8 cellular contexts compared by ENCODE assay signal in genomic region chr19:10193666-10194499, GRCh38. TPM values are rescaled to one million over a fixed set of nuclear protein-coding genes. Genes with fewer than 3 reads are reported as not detected.
DNase-seq lines count a peak whose midpoint lies in the region; ATAC-seq and TF ChIP-seq lines count a peak whose summit lies in the region.

No MANE protein-coding gene starts in this region.

- H3K36me3 Mint-ChIP-seq in Calu3 (ENCODE audit: insufficient read depth, unreplicated experiment) = peaks cover 21% of the 10 kb centered on the region
- H3K36me3 Mint-ChIP-seq in activated CD8-positive, alpha-beta T cell treated with anti-CD3 and anti-CD28 coated beads, Interleukin-2, amount 10 ng/mL, durations not matched to agents 7 days and 5 days (ENCODE audit: low read depth) = peaks cover 38% of the 10 kb centered on the region

- H3K36me3 ChIP-seq in HUES64 (ENCODE audit: insufficient read depth, low read length) (peaks cover 17% of the 10 kb centered on the region), neutrophil (no peaks in the 10 kb centered on the region)

- H3K4me1 Mint-ChIP-seq in Calu3 (ENCODE audit: low read depth, unreplicated experiment) = no peaks in the 10 kb centered on the region
- peaks cover 47% of the 10 kb centered on the region for H3K4me1 Mint-ChIP-seq in activated CD8-positive, alpha-beta T cell treated with anti-CD3 and anti-CD28 coated beads, Interleukin-2, amount 10 ng/mL, durations not matched to agents 7 days and 5 days (ENCODE audit: low read depth)

- H3K27ac Mint-ChIP-seq in Calu3 (ENCODE audit: unreplicated experiment) = peak overlapping the region; percentile 68
- peak overlapping the region; percentile 97 for H3K27ac Mint-ChIP-seq in activated CD8-positive, alpha-beta T cell treated with anti-CD3 and anti-CD28 coated beads, Interleukin-2, amount 10 ng/mL, durations not matched to agents 7 days and 5 days

- H3K4me1 ChIP-seq in HUES64 (ENCODE audit: insufficient read depth, low read length) = no peaks in the 10 kb centered on the region
- peaks cover 11 to 12% of the 10 kb centered on the region in 2 experiments for H3K4me1 ChIP-seq in neutrophil (ENCODE audit: control insufficient read depth in 1 of 2, insufficient read depth in 1 of 2, low read depth in 1 of 2, low read length in 1 of 2)

- intact Hi-C loops in Calu3 (cut with micrococcal nuclease; ENCODE audit: unreplicated experiment) = loop anchor here (5.0 kb wide), 1 partner anchor 58 kb away; the partner anchor contains the start of gene MRPL4

- H3K27me3 ChIP-seq in HUES64 (ENCODE audit: insufficient read depth, low read length) (no peaks in the 10 kb centered on the region), neutrophil (no peaks in the 10 kb centered on the region)

- CTCF ChIA-PET in Calu3 (lab: Charles Lee) = interaction anchor here (0.5 to 1.2 kb wide), 3 partner anchors 12 to 76 kb away, joined by 3 to 5 read pairs (median 5); no protein-coding TSS in a partner anchor
- CTCF ChIA-PET in activated CD8-positive, alpha-beta T cell treated with anti-CD3 and anti-CD28 coated beads, Interleukin-2, amount 10 ng/mL, durations not matched to agents 7 days and 5 days (lab: Charles Lee) = interaction anchor here (0.9 to 4.3 kb wide), 5 partner anchors 35 to 65 kb away, joined by 3 to 33 read pairs (median 4); partner anchors contain the start of gene MRPL4

- H3K9me3 ChIP-seq in HUES64 (ENCODE audit: insufficient read depth, low read depth, low read length) (no peaks in the 10 kb centered on the region), neutrophil (no peaks in the 10 kb centered on the region)

- H3K27me3 Mint-ChIP-seq in Calu3 (ENCODE audit: unreplicated experiment) = no peaks in the 10 kb centered on the region
- no peaks in the 10 kb centered on the region for H3K27me3 Mint-ChIP-seq in activated CD8-positive, alpha-beta T cell treated with anti-CD3 and anti-CD28 coated beads, Interleukin-2, amount 10 ng/mL, durations not matched to agents 7 days and 5 days (ENCODE audit: low read depth)

- BruUV-seq in Calu3 (replicated peaks; lab: Mats Ljungman, UMichigan) = TSS peak; percentile 51

- WGBS in HUES64 = 8% methylated on average over 31 of the region's 32 CpGs

- TF ChIP-seq CTCF in Calu3 (IDR thresholded peaks at IDR 0.05; ENCODE audit: unreplicated experiment) (no peak), fibroblast of the aortic adventitia (IDR thresholded peaks at IDR 0.05; ENCODE audit: insufficient read depth, low read length) (no peak), neutrophil (IDR thresholded peaks at IDR 0.05) (no peak)

- peak overlapping the region; percentile 86 for H3K4me3 Mint-ChIP-seq in Calu3 (ENCODE audit: low read depth, unreplicated experiment)
- peak overlapping the region; percentile 89 for H3K4me3 Mint-ChIP-seq in activated CD8-positive, alpha-beta T cell treated with anti-CD3 and anti-CD28 coated beads, Interleukin-2, amount 10 ng/mL, durations not matched to agents 7 days and 5 days

- H3K27ac ChIP-seq in HUES64 (ENCODE audit: low read depth, low read length) = peak overlapping the region; percentile 94
- H3K27ac ChIP-seq in neutrophil = peak overlapping the region; percentile 68

- no peaks in the 10 kb centered on the region for H3K9me3 Mint-ChIP-seq in Calu3 (ENCODE audit: low read depth, unreplicated experiment)
- H3K9me3 Mint-ChIP-seq in activated CD8-positive, alpha-beta T cell treated with anti-CD3 and anti-CD28 coated beads, Interleukin-2, amount 10 ng/mL, durations not matched to agents 7 days and 5 days (ENCODE audit: insufficient read depth) = no peaks in the 10 kb centered on the region

- no peak for DNase-seq in Calu3
- DNase-seq in activated CD8-positive, alpha-beta T cell treated with anti-CD3 and anti-CD28 coated beads, Interleukin-2, amount 10 ng/mL, durations not matched to agents 7 days and 5 days = peak; percentile 54
- DNase-seq in fibroblast of the aortic adventitia (ENCODE audit: low read depth) = peak; percentile 70
- DNase-seq in AML-193 (lab: John Stamatoyannopoulos, UW) = no peak

- H3K4me3 ChIP-seq in HUES64 (ENCODE audit: low read length) = peak overlapping the region; percentile 92
- peak overlapping the region; percentile 83 for H3K4me3 ChIP-seq in fibroblast of the aortic adventitia (ENCODE audit: low read depth, low read length)
- peak overlapping the region; percentile 67 to 84 for H3K4me3 ChIP-seq in neutrophil (ENCODE audit: low read depth in 1 of 2, low read length in 1 of 2)

- H3K9ac ChIP-seq in HUES64 (ENCODE audit: low read depth, low read length) = peak overlapping the region; percentile 96

- peak; percentile 26 for ATAC-seq in GM21447 (IDR thresholded peaks at IDR 0.05; ENCODE audit: unreplicated experiment)
- ATAC-seq in activated CD8-positive, alpha-beta T cell treated with anti-CD3 and anti-CD28 coated beads, Interleukin-2, amount 10 ng/mL, durations not matched to agents 7 days and 5 days = peak; percentile 9
- no peak for ATAC-seq in activated CD4-positive, CD25-positive, alpha-beta regulatory T cell treated with anti-CD3 and anti-CD28 coated beads, Interleukin-2, amount 50 U/mL, for 24 hours

- POLR2A ChIA-PET in activated CD8-positive, alpha-beta T cell treated with anti-CD3 and anti-CD28 coated beads, Interleukin-2, amount 10 ng/mL, durations not matched to agents 7 days and 5 days (lab: Charles Lee) = interaction anchor here (0.7 to 2.7 kb wide), 18 partner anchors 9 to 227 kb away, joined by 3 to 10 read pairs (median 4); partner anchors contain the start of genes ICAM1, PPAN, S1PR2 and TYK2

RNA-seq across cellular contexts. Expression of gene DNMT1, which starts 0.9 kb away (rescaled TPM):
- total RNA-seq in Calu3 (2022) (133 and 139 TPM in 2 replicates), fibroblast of the aortic adventitia (ENCODE audit: low replicate concordance) (72.9 and 116 TPM in 2 replicates)
- 120 TPM for polyA plus RNA-seq in HUES64 (2013, experiment 1 of 2)
- 116 TPM for polyA plus RNA-seq in HUES64 (2013, experiment 2 of 2)
- 100 to 1,000 TPM; 408 to 412 TPM for total RNA-seq in activated CD8-positive, alpha-beta T cell treated with anti-CD3 and anti-CD28 coated beads, Interleukin-2, amount 10 ng/mL, durations not matched to agents 7 days and 5 days

RNA-seq across cellular contexts. Expression of gene S1PR2, which starts 37.2 kb away (rescaled TPM):
- total RNA-seq in Calu3 (2022) (4.8 and 5.3 TPM in 2 replicates), fibroblast of the aortic adventitia (ENCODE audit: low replicate concordance) (9.7 and 44.6 TPM in 2 replicates)
- polyA plus RNA-seq in HUES64 (2013, experiment 1 of 2) = 6.9 TPM
- polyA plus RNA-seq in HUES64 (2013, experiment 2 of 2) = 9.1 TPM
- 1 to 10 TPM; 3.5 to 3.8 TPM for total RNA-seq in activated CD8-positive, alpha-beta T cell treated with anti-CD3 and anti-CD28 coated beads, Interleukin-2, amount 10 ng/mL, durations not matched to agents 7 days and 5 days

RNA-seq across cellular contexts. Expression of gene MRPL4, which starts 58.1 kb away (rescaled TPM):
- total RNA-seq in Calu3 (2022) (59.2 and 60.4 TPM in 2 replicates), fibroblast of the aortic adventitia (ENCODE audit: low replicate concordance) (23.1 and 33.9 TPM in 2 replicates)
- polyA plus RNA-seq in HUES64 (2013, experiment 1 of 2) = 63.1 TPM
- 57.9 TPM for polyA plus RNA-seq in HUES64 (2013, experiment 2 of 2)
- total RNA-seq in activated CD8-positive, alpha-beta T cell treated with anti-CD3 and anti-CD28 coated beads, Interleukin-2, amount 10 ng/mL, durations not matched to agents 7 days and 5 days = 10 to 100 TPM; 85.9 to 87.0 TPM

Comparison
In these comparisons a context has a peak if more than half of its experiments do, and no peak if none do; other contexts are left out.
1. DNase-seq: peak in activated CD8-positive, alpha-beta T cell treated with anti-CD3 and anti-CD28 coated beads, Interleukin-2, amount 10 ng/mL, durations not matched to agents 7 days and 5 days (single experiment) and fibroblast of the aortic adventitia (single experiment); none in Calu3 (single experiment) and AML-193 (0 of 2).
2. ATAC-seq: peak in GM21447 (single experiment) and activated CD8-positive, alpha-beta T cell treated with anti-CD3 and anti-CD28 coated beads, Interleukin-2, amount 10 ng/mL, durations not matched to agents 7 days and 5 days (single experiment); none in activated CD4-positive, CD25-positive, alpha-beta regulatory T cell treated with anti-CD3 and anti-CD28 coated beads, Interleukin-2, amount 50 U/mL, for 24 hours (0 of 2).
3. Peak in every context shown above with its lines, with median percentiles within 50 percentile points of each other: H3K4me3 ChIP-seq.